In genomic region chr4:150212927-150213326, GRCh38 we compare ENCODE assay signal across 19 cellular contexts.
DNase-seq lines count a peak whose midpoint lies in the region; ATAC-seq and TF ChIP-seq lines count a peak whose summit lies in the region.
"Had no signal": no experiment of that assay in that cellular context is flagged by ENCODE, and none has a peak within 500 bp of the region (broad histone marks: within the 10 kb centered on the region; RNA-seq: fewer than 3 reads in every experiment).

No MANE protein-coding gene starts in this region.

- H3K4me1 ChIP-seq in OCI-LY7 (ENCODE audit: insufficient read depth, low read length, poor library complexity, severe bottlenecking) = no peaks in the 10 kb centered on the region
- H3K4me1 ChIP-seq in left lung = no peaks in the 10 kb centered on the region
- H3K4me1 ChIP-seq: Peyer's patch, transverse colon had no signal

- TF ChIP-seq CTCF in OCI-LY7 (conservative IDR thresholded peaks at IDR 0.05; ENCODE audit: low read length) (no peak), progenitor cell of endocrine pancreas (IDR thresholded peaks at IDR 0.05; ENCODE audit: unreplicated experiment) (no peak), left lung (IDR thresholded peaks at IDR 0.05) (no peak)

- H3K9me3 Mint-ChIP-seq in progenitor cell of endocrine pancreas (ENCODE audit: low read depth) = no peaks in the 10 kb centered on the region
- H3K9me3 Mint-ChIP-seq: activated naive CD8-positive, alpha-beta T cell treated with anti-CD3 and anti-CD28 coated beads, Interleukin-2, amount 50 U/mL, for 24 hours; immature natural killer cell had no signal

- no TSS peak for BruUV-seq in OCI-LY7 (replicated peaks; lab: Mats Ljungman, UMichigan)

- H3K36me3 Mint-ChIP-seq in progenitor cell of endocrine pancreas (ENCODE audit: insufficient read depth) = no peaks in the 10 kb centered on the region
- H3K36me3 Mint-ChIP-seq: immature natural killer cell had no signal

- peaks cover 3% of the 10 kb centered on the region for H3K27me3 Mint-ChIP-seq in progenitor cell of endocrine pancreas

- no peak overlapping the region for H3K27ac ChIP-seq in OCI-LY7 (ENCODE audit: low read depth, low read length, poor library complexity, severe bottlenecking)
- no peak overlapping the region for H3K27ac ChIP-seq in left lung
- H3K27ac ChIP-seq: gastroesophageal sphincter, Peyer's patch, transverse colon had no signal

- peaks cover 2% of the 10 kb centered on the region for H3K4me1 Mint-ChIP-seq in progenitor cell of endocrine pancreas (ENCODE audit: low read depth)
- H3K4me1 Mint-ChIP-seq: activated naive CD8-positive, alpha-beta T cell treated with anti-CD3 and anti-CD28 coated beads, Interleukin-2, amount 50 U/mL, for 24 hours; immature natural killer cell had no signal

- no peaks in the 10 kb centered on the region for H3K27me3 ChIP-seq in left lung
- H3K27me3 ChIP-seq: gastroesophageal sphincter, MG63, Peyer's patch, transverse colon had no signal

- peak; percentile 56 for ATAC-seq in GM18517 (IDR thresholded peaks at IDR 0.05; ENCODE audit: unreplicated experiment)
- peak; percentile 39 for ATAC-seq in HG02759 (IDR thresholded peaks at IDR 0.05; ENCODE audit: unreplicated experiment)
- ATAC-seq in HG03039 (IDR thresholded peaks at IDR 0.05; ENCODE audit: unreplicated experiment) = no peak
- no peak for ATAC-seq in left lung
- ATAC-seq: activated naive CD8-positive, alpha-beta T cell treated with anti-CD3 and anti-CD28 coated beads, Interleukin-2, amount 50 U/mL, for 24 hours; gastroesophageal sphincter had no signal

- POLR2A ChIA-PET in OCI-LY7 (lab: Charles Lee) = no interaction called here

- no peak overlapping the region for H3K4me3 Mint-ChIP-seq in progenitor cell of endocrine pancreas (ENCODE audit: low read depth)
- H3K4me3 Mint-ChIP-seq: activated naive CD8-positive, alpha-beta T cell treated with anti-CD3 and anti-CD28 coated beads, Interleukin-2, amount 50 U/mL, for 24 hours; immature natural killer cell had no signal

- H3K9me3 ChIP-seq in OCI-LY7 (ENCODE audit: low read length) = no peaks in the 10 kb centered on the region
- no peaks in the 10 kb centered on the region for H3K9me3 ChIP-seq in left lung
- H3K9me3 ChIP-seq: gastroesophageal sphincter, MG63, Peyer's patch, transverse colon had no signal

- no peak overlapping the region for H2AFZ ChIP-seq in OCI-LY7 (ENCODE audit: low read length)

- H3K4me3 ChIP-seq in OCI-LY7 (ENCODE audit: low read depth, low read length, poor library complexity, severe bottlenecking) = no peak overlapping the region
- no peak overlapping the region for H3K4me3 ChIP-seq in left lung
- H3K4me3 ChIP-seq: gastroesophageal sphincter, MG63, Peyer's patch, transverse colon had no signal

- H3K9me2 ChIP-seq in OCI-LY7 (ENCODE audit: insufficient read depth, low read length) = no peaks in the 10 kb centered on the region

- H3K36me3 ChIP-seq in OCI-LY7 (ENCODE audit: insufficient read depth, low read length) (no peaks in the 10 kb centered on the region), left lung (no peaks in the 10 kb centered on the region)
- H3K36me3 ChIP-seq: gastroesophageal sphincter, MG63, Peyer's patch, transverse colon had no signal

- H3K79me2 ChIP-seq in OCI-LY7 (ENCODE audit: insufficient read depth, low read depth, low read length) = no peaks in the 10 kb centered on the region

- no peak overlapping the region for H3K4me2 ChIP-seq in OCI-LY7 (ENCODE audit: low read length)

- no peak overlapping the region for H3K27ac Mint-ChIP-seq in progenitor cell of endocrine pancreas
- H3K27ac Mint-ChIP-seq: activated naive CD8-positive, alpha-beta T cell treated with anti-CD3 and anti-CD28 coated beads, Interleukin-2, amount 50 U/mL, for 24 hours; immature natural killer cell had no signal

- H4K20me1 ChIP-seq in OCI-LY7 (ENCODE audit: insufficient read depth, low read length) = no peaks in the 10 kb centered on the region

- intact Hi-C loops in OCI-LY7 (cut with micrococcal nuclease; ENCODE audit: unreplicated experiment) (no loop called here), left lung (cut with DNase I) (loop anchor here in 1 of 2 donors (10.0 kb wide), 1 partner anchor 208 kb away; no protein-coding TSS in a partner anchor)

- CTCF ChIA-PET in OCI-LY7 (lab: Charles Lee; ENCODE audit: unreplicated experiment) = no interaction called here

- DNase-seq in OCI-LY7 (ENCODE audit: low spot score) = peak; percentile 6
- DNase-seq in kidney glomerular epithelial cell (lab: John Stamatoyannopoulos, UW) = peak; percentile 12
- no peak for DNase-seq in NCI-H1436 (lab: John Stamatoyannopoulos, UW)
- no peak for DNase-seq in progenitor cell of endocrine pancreas (ENCODE audit: low spot score, unreplicated experiment)
- no peak for DNase-seq in left lung
- DNase-seq: activated CD4-positive, alpha-beta T cell treated with anti-CD3 and anti-CD28 coated beads for 48 hours; activated naive CD8-positive, alpha-beta T cell treated with anti-CD3 and anti-CD28 coated beads, Interleukin-2, amount 50 U/mL, for 24 hours; activated T-cell treated with anti-CD3 and anti-CD28 coated beads, Interleukin-2, amount 50 U/mL, for 1 hour; central memory CD4-positive, alpha-beta T cell; immature natural killer cell; MG63; NCI-H2171 treated with DMSO at 0.1 percent for 48 hours; Peyer's patch; posterior cingulate gyrus; transverse colon had no signal

Comparison
In these comparisons a context has a peak if more than half of its experiments do, and no peak if none do; other contexts are left out.
1. ATAC-seq: peak in GM18517 (single experiment) and HG02759 (single experiment); none in HG03039 (single experiment) and left lung (single experiment).
2. DNase-seq: peak in OCI-LY7 (single experiment) and kidney glomerular epithelial cell (single experiment); none in NCI-H1436 (single experiment), progenitor cell of endocrine pancreas (single experiment) and left lung (0 of 2).